Comparison of ENCODE assay signal across 15 cellular contexts in genomic region chr17:58343131-58343530, GRCh38. TPM values are rescaled to one million over a fixed set of nuclear protein-coding genes. Genes with fewer than 3 reads are reported as not detected.
A peak's percentile ranks its signal among the peaks of the same experiment; 100 is the strongest.
DNase-seq lines count a peak whose midpoint lies in the region; ATAC-seq and TF ChIP-seq lines count a peak whose summit lies in the region.
"Had no signal": no experiment of that assay in that cellular context is flagged by ENCODE, and none has a peak within 500 bp of the region (broad histone marks: within the 10 kb centered on the region; RNA-seq: fewer than 3 reads in every experiment).

No MANE protein-coding gene starts in this region.

- H4K20me1 ChIP-seq in OCI-LY7 (ENCODE audit: insufficient read depth, low read length): no peaks in the 10 kb centered on the region

- H3K27me3 Mint-ChIP-seq in activated naive CD4-positive, alpha-beta T cell treated with anti-CD3 and anti-CD28 coated beads for 36 hours (ENCODE audit: low read depth): no peaks in the 10 kb centered on the region
- no peaks in the 10 kb centered on the region for H3K27me3 Mint-ChIP-seq in dendritic cell treated with granulocyte-macrophage colony-stimulating factor and Interleukin-4, amounts not matched to agents 40 ng/mL and 50 ng/mL, for 4 days

- BruUV-seq in OCI-LY7 (replicated peaks; lab: Mats Ljungman, UMichigan): no TSS peak

- POLR2A ChIA-PET in OCI-LY7 (lab: Charles Lee): interaction anchor here (0.8 to 9.1 kb wide), 10 partner anchors 9 to 336 kb away, joined by 3 to 179 read pairs (median 9); partner anchors contain the start of genes RNF43, SRSF1, SUPT4H1 and TSPOAP1

- no peak for TF ChIP-seq POLR2A in body of pancreas (IDR thresholded peaks at IDR 0.05)

- H3K4me1 Mint-ChIP-seq in activated naive CD4-positive, alpha-beta T cell treated with anti-CD3 and anti-CD28 coated beads for 36 hours (ENCODE audit: low read depth): peaks cover 49% of the 10 kb centered on the region
- peaks cover 91% of the 10 kb centered on the region for H3K4me1 Mint-ChIP-seq in dendritic cell treated with granulocyte-macrophage colony-stimulating factor and Interleukin-4, amounts not matched to agents 40 ng/mL and 50 ng/mL, for 4 days (ENCODE audit: low read depth)

- H3K27ac ChIP-seq in OCI-LY7 (ENCODE audit: low read depth, low read length, poor library complexity, severe bottlenecking) (peak overlapping the region; percentile 99), thymus (ENCODE audit: low read depth) (peak overlapping the region; percentile 78), right atrium auricular region (no peak overlapping the region), body of pancreas (no peak overlapping the region)

- H3K79me2 ChIP-seq in OCI-LY7 (ENCODE audit: insufficient read depth, low read depth, low read length): peaks cover 76% of the 10 kb centered on the region

- CTCF ChIA-PET in activated naive CD4-positive, alpha-beta T cell treated with anti-CD3 and anti-CD28 coated beads for 36 hours (lab: Charles Lee): interaction anchor here (1.3 to 7.2 kb wide), 6 partner anchors 10 to 105 kb away, joined by 5 to 108 read pairs (median 11); no protein-coding TSS in a partner anchor
- CTCF ChIA-PET in OCI-LY7 (lab: Charles Lee; ENCODE audit: unreplicated experiment): interaction anchor here (1.6 to 2.4 kb wide), 3 partner anchors 10 to 26 kb away, joined by 6 to 15 read pairs (median 12); no protein-coding TSS in a partner anchor

- H2AFZ ChIP-seq in OCI-LY7 (ENCODE audit: low read length): no peak overlapping the region

- WGBS in thymus: 88% methylated on average over 4 of the region's 4 CpGs
- WGBS in body of pancreas, 2 donors: 88 to 99% methylated on average over 4 of the region's 4 CpGs

- H3K4me3 ChIP-seq in OCI-LY7 (ENCODE audit: low read depth, low read length, poor library complexity, severe bottlenecking) (peak overlapping the region; percentile 63), thymus (ENCODE audit: low read length) (peak overlapping the region; percentile 52), right atrium auricular region (no peak overlapping the region), body of pancreas (no peak overlapping the region)
- H3K4me3 ChIP-seq: dorsolateral prefrontal cortex, lung had no signal

- H3K9me3 ChIP-seq in OCI-LY7 (ENCODE audit: low read length) (no peaks in the 10 kb centered on the region), thymus (ENCODE audit: control insufficient read depth) (no peaks in the 10 kb centered on the region), right atrium auricular region (no peaks in the 10 kb centered on the region), body of pancreas (no peaks in the 10 kb centered on the region)

- TF ChIP-seq CTCF in OCI-LY7 (conservative IDR thresholded peaks at IDR 0.05; ENCODE audit: low read length) (no peak), right atrium auricular region (IDR thresholded peaks at IDR 0.05) (no peak), body of pancreas (IDR thresholded peaks at IDR 0.05) (no peak)

- H3K27ac Mint-ChIP-seq in activated naive CD4-positive, alpha-beta T cell treated with anti-CD3 and anti-CD28 coated beads for 36 hours: peak overlapping the region; percentile 99
- peak overlapping the region; percentile 97 for H3K27ac Mint-ChIP-seq in dendritic cell treated with granulocyte-macrophage colony-stimulating factor and Interleukin-4, amounts not matched to agents 40 ng/mL and 50 ng/mL, for 4 days

- H3K27me3 ChIP-seq in thymus (ENCODE audit: control insufficient read depth, insufficient read depth) (no peaks in the 10 kb centered on the region), right atrium auricular region (no peaks in the 10 kb centered on the region), body of pancreas (no peaks in the 10 kb centered on the region)
- H3K27me3 ChIP-seq: dorsolateral prefrontal cortex had no signal

- H3K4me3 Mint-ChIP-seq in activated naive CD4-positive, alpha-beta T cell treated with anti-CD3 and anti-CD28 coated beads for 36 hours: peak overlapping the region; percentile 92
- H3K4me3 Mint-ChIP-seq in dendritic cell treated with granulocyte-macrophage colony-stimulating factor and Interleukin-4, amounts not matched to agents 40 ng/mL and 50 ng/mL, for 4 days: peak overlapping the region; percentile 67

- ATAC-seq in body of pancreas (no peak), Right ventricle myocardium superior (ENCODE audit: poor library complexity) (no peak)

- no peaks in the 10 kb centered on the region for H3K9me2 ChIP-seq in OCI-LY7 (ENCODE audit: insufficient read depth, low read length)

- H3K36me3 ChIP-seq in OCI-LY7 (ENCODE audit: insufficient read depth, low read length) (peaks cover 68% of the 10 kb centered on the region), thymus (ENCODE audit: control insufficient read depth, insufficient read depth) (peaks cover 31% of the 10 kb centered on the region), right atrium auricular region (peaks cover 43% of the 10 kb centered on the region), body of pancreas (replicated peaks in 1 of 2; ENCODE audit: insufficient read depth in 1 of 2, low read depth in 2 of 2) (peaks cover 13 to 21% of the 10 kb centered on the region in 2 donors)

- H3K4me1 ChIP-seq in OCI-LY7 (ENCODE audit: insufficient read depth, low read length, poor library complexity, severe bottlenecking) (peaks cover 90% of the 10 kb centered on the region), thymus (ENCODE audit: control insufficient read depth, insufficient read depth, low read length) (peaks cover 40% of the 10 kb centered on the region), right atrium auricular region (no peaks in the 10 kb centered on the region), body of pancreas (no peaks in the 10 kb centered on the region)

- intact Hi-C loops in activated naive CD4-positive, alpha-beta T cell treated with anti-CD3 and anti-CD28 coated beads for 36 hours (cut with micrococcal nuclease): loop anchor here (5.0 kb wide), 1 partner anchor 261 kb away; the partner anchor contains the start of gene DYNLL2
- intact Hi-C loops in OCI-LY7 (cut with micrococcal nuclease; ENCODE audit: unreplicated experiment): loop anchor here (5.0 kb wide), 1 partner anchor 174 kb away; no protein-coding TSS in a partner anchor
- intact Hi-C loops in dendritic cell treated with granulocyte-macrophage colony-stimulating factor and Interleukin-4, amounts not matched to agents 40 ng/mL and 50 ng/mL, for 4 days (cut with micrococcal nuclease): no loop called here
- intact Hi-C loops in body of pancreas (cut with DNase I): no loop called here
- intact Hi-C loops in Right ventricle myocardium superior (cut with DNase I): no loop called here

- H3K36me3 Mint-ChIP-seq in activated naive CD4-positive, alpha-beta T cell treated with anti-CD3 and anti-CD28 coated beads for 36 hours (ENCODE audit: low read depth): peaks cover 77% of the 10 kb centered on the region
- H3K36me3 Mint-ChIP-seq in dendritic cell treated with granulocyte-macrophage colony-stimulating factor and Interleukin-4, amounts not matched to agents 40 ng/mL and 50 ng/mL, for 4 days (ENCODE audit: low read depth): peaks cover 67% of the 10 kb centered on the region

- DNase-seq in activated naive CD4-positive, alpha-beta T cell treated with anti-CD3 and anti-CD28 coated beads for 36 hours: no peak
- DNase-seq in activated naive CD4-positive, alpha-beta T cell (lab: John Stamatoyannopoulos, UW): no peak
- DNase-seq in OCI-LY7 (ENCODE audit: low spot score) (no peak), right atrium auricular region (ENCODE audit: low spot score) (no peak), body of pancreas (no peak), Right ventricle myocardium superior (no peak)
- DNase-seq: DMS53, dorsolateral prefrontal cortex, IMR-90, NCI-H1694 treated with DMSO at 0.1 percent for 48 hours, NCI-H524 treated with DMSO at 0.1 percent for 48 hours, trophoblast cell had no signal

- no peaks in the 10 kb centered on the region for H3K9me3 Mint-ChIP-seq in activated naive CD4-positive, alpha-beta T cell treated with anti-CD3 and anti-CD28 coated beads for 36 hours
- H3K9me3 Mint-ChIP-seq in dendritic cell treated with granulocyte-macrophage colony-stimulating factor and Interleukin-4, amounts not matched to agents 40 ng/mL and 50 ng/mL, for 4 days: no peaks in the 10 kb centered on the region

- peak overlapping the region; percentile 100 for H3K4me2 ChIP-seq in OCI-LY7 (ENCODE audit: low read length)

RNA-seq across cellular contexts. Expression of gene SUPT4H1, which starts 8.9 kb away (rescaled TPM):
- 10 to 100 TPM; 76.6 to 76.9 TPM for total RNA-seq in activated naive CD4-positive, alpha-beta T cell treated with anti-CD3 and anti-CD28 coated beads for 36 hours
- 41.1 and 56.5 TPM in 2 replicates for total RNA-seq in OCI-LY7 (2014; rRNA removed; shearing (Covaris generic))
- total RNA-seq in OCI-LY7 (2022) (65.5 and 78.4 TPM in 2 replicates), right atrium auricular region (10 to 100 TPM; 50.0 to 51.4 TPM), body of pancreas (10 to 100 TPM; 10.2 to 24.4 TPM), Right ventricle myocardium superior (59.2 TPM)
- polyA plus RNA-seq in thymus: 103 TPM

RNA-seq across cellular contexts. Expression of gene TSPOAP1, which starts 14.5 kb away (rescaled TPM):
- 10 to 100 TPM; 18.5 to 20.0 TPM for total RNA-seq in activated naive CD4-positive, alpha-beta T cell treated with anti-CD3 and anti-CD28 coated beads for 36 hours
- 24.0 TPM in 2 replicates for total RNA-seq in OCI-LY7 (2014; rRNA removed; shearing (Covaris generic))
- total RNA-seq in OCI-LY7 (2022): 50.6 and 54.4 TPM in 2 replicates
- 45.2 TPM for polyA plus RNA-seq in thymus
- 1 to 10 TPM; 6.1 to 8.5 TPM for total RNA-seq in right atrium auricular region
- 10 to 100 TPM; 21.0 to 22.7 TPM for total RNA-seq in body of pancreas
- 13.6 TPM for total RNA-seq in Right ventricle myocardium superior

Comparison
In these comparisons a context has a peak if more than half of its experiments do, and no peak if none do; other contexts are left out.
1. H3K27ac ChIP-seq: peak in OCI-LY7 (single experiment) and thymus (single experiment); none in right atrium auricular region (0 of 2) and body of pancreas (0 of 4).
2. H3K4me3 ChIP-seq: peak in OCI-LY7 (single experiment) and thymus (single experiment); none in right atrium auricular region (0 of 2) and body of pancreas (0 of 2).
3. intact Hi-C loops: an anchor here in activated naive CD4-positive, alpha-beta T cell treated with anti-CD3 and anti-CD28 coated beads for 36 hours (5.0 kb wide) and OCI-LY7 (5.0 kb wide); none called in dendritic cell treated with granulocyte-macrophage colony-stimulating factor and Interleukin-4, amounts not matched to agents 40 ng/mL and 50 ng/mL, for 4 days, body of pancreas and Right ventricle myocardium superior.